Comparison of ENCODE assay signal across 8 cellular contexts in the genomic region with DNA sequence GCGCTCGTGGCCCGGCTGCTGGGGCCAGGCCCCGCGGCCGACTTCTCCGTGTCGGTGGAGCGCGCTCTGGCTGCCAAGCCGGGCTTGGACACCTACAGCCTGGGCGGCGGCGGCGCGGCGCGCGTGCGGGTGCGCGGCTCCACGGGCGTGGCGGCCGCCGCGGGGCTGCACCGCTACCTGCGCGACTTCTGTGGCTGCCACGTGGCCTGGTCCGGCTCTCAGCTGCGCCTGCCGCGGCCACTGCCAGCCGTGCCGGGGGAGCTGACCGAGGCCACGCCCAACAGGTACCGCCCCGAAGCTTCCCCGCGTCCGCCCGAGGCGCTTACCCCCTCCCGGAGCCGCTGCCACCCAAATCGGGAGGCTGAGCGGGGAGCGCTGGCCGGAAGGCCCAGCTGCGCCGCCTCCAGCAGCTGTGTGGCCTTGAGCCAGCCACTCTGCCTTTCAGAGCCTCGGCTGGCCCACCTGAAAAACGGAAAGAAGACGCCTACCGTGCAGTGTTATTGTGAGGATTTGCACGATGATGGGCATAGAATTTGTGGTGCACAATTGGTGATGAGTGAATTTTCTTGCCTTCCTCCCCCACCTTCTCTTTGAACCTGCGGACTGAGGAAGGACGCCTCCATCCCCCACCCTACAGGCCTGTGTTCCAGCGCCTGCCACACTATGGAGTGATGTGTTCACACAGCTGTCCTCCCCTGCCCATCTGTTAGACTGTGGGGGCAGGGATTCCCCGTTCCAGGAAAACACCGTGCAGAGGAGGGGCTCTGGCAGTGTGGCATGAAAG.
DNase-seq lines count a peak whose midpoint lies in the region; ATAC-seq and TF ChIP-seq lines count a peak whose summit lies in the region.

No MANE protein-coding gene starts in this region.

- H3K4me1 Mint-ChIP-seq in nephron = peaks cover 29% of the 10 kb centered on the region

- peaks cover 14% of the 10 kb centered on the region for H3K36me3 Mint-ChIP-seq in nephron (ENCODE audit: low read depth)

- peak overlapping the region; percentile 78 to 87 (median 83) for H3K4me3 ChIP-seq in subcutaneous abdominal adipose tissue (ENCODE audit: low read depth in 1 of 5, low read length in 5 of 5)

- peak; percentile 66 for DNase-seq in DMS79 (lab: John Stamatoyannopoulos, UW)
- peak; percentile 96 for DNase-seq in HuH-7.5 (ENCODE audit: low spot score)
- DNase-seq in RKO (ENCODE audit: low spot score) = peak; percentile 88
- peak; percentile 61 for DNase-seq in activated T-helper 9 cell treated with anti-CD3 and anti-CD28 coated beads, Interleukin-2, amount 50 U/mL, for 16 hours (ENCODE audit: low read depth)
- DNase-seq in fibroblast of the conjunctiva (ENCODE audit: low read depth) = peak; percentile 66

- H3K27me3 ChIP-seq in subcutaneous abdominal adipose tissue (ENCODE audit: control insufficient read depth in 5 of 5, insufficient read depth in 4 of 5, low read length in 5 of 5) = no peaks in the 10 kb centered on the region

- no peak for TF ChIP-seq CTCF in nephron (IDR thresholded peaks at IDR 0.05; ENCODE audit: unreplicated experiment in 3 of 3)

- H3K9ac ChIP-seq in subcutaneous abdominal adipose tissue (ENCODE audit: low read length in 5 of 5) = peak overlapping the region in 4 of 5 donors; percentile 61 to 83 (median 76)

- no peaks in the 10 kb centered on the region for H3K27me3 Mint-ChIP-seq in nephron (ENCODE audit: low read depth)

- H3K4me1 ChIP-seq in subcutaneous abdominal adipose tissue (ENCODE audit: control insufficient read depth in 5 of 5, insufficient read depth in 5 of 5, low read length in 5 of 5) = peaks cover 7 to 39% (median 30%) of the 10 kb centered on the region in 5 donors

- H3K9me3 Mint-ChIP-seq in nephron = no peaks in the 10 kb centered on the region

- peaks cover 0 to 36% (median 27%) of the 10 kb centered on the region in 5 donors for H3K36me3 ChIP-seq in subcutaneous abdominal adipose tissue (ENCODE audit: control insufficient read depth in 5 of 5, insufficient read depth in 5 of 5, low read length in 5 of 5)

- ATAC-seq in GM21576 (IDR thresholded peaks at IDR 0.05; ENCODE audit: unreplicated experiment) = peak; percentile 63

- H3K9me3 ChIP-seq in subcutaneous abdominal adipose tissue (ENCODE audit: control insufficient read depth in 5 of 5, low read length in 5 of 5) = no peaks in the 10 kb centered on the region

- peak overlapping the region; percentile 99 for H3K27ac ChIP-seq in subcutaneous abdominal adipose tissue (ENCODE audit: low read depth, low read length)

- peak overlapping the region; percentile 83 to 97 (median 97) for H3K27ac Mint-ChIP-seq in nephron

- peak overlapping the region; percentile 88 to 95 (median 95) for H3K4me3 Mint-ChIP-seq in nephron

Comparison
In these comparisons a context has a peak if more than half of its experiments do, and no peak if none do; other contexts are left out.
1. Peak in every context shown above with its lines: DNase-seq, ATAC-seq, H3K4me3 ChIP-seq and H3K27ac ChIP-seq.